Comparison of ENCODE assay signal across 8 cellular contexts in genomic region chr2:131801745-131802350, GRCh38.
DNase-seq lines count a peak whose midpoint lies in the region; ATAC-seq and TF ChIP-seq lines count a peak whose summit lies in the region.
"Not testable (repeated sequence)": the region's sequence is repeated elsewhere in the genome, so short reads cannot be mapped to it uniquely, and the experiment has no call there.

No MANE protein-coding gene starts in this region.

- H3K36me3 ChIP-seq in GM06990 (ENCODE audit: control insufficient read depth, insufficient read depth, low read length); HAP-1 (replicated peaks); heart left ventricle; thymus (ENCODE audit: control insufficient read depth, insufficient read depth): not testable (repeated sequence)

- 0 to 8% (median 2%) methylated on average over 7 to 41 of the region's 41 CpGs for WGBS in heart left ventricle, 4 donors
- WGBS in thymus, result 2% methylated on average over 40 of the region's 41 CpGs

- in situ Hi-C loops in HAP-1 (cut with MboI; ENCODE audit: low sequenced_read_pairs), result not testable (repeated sequence)

- DNase-seq in GM06990 (ENCODE audit: extremely low read depth, insufficient read length) (peak; percentile 81), HAP-1 (ENCODE audit: low spot score in 2 of 2) (peak; percentile 39 to 78), LHCN-M2 (ENCODE audit: low read depth) (peak; percentile 42), T-helper 17 cell (peak; percentile 68 to 79 (median 70)), amniotic epithelial cell (ENCODE audit: low read depth) (peak; percentile 37), heart left ventricle (peak; percentile 50 to 79 (median 56)), posterior vena cava (ENCODE audit: low spot score) (peak; percentile 85)

- not testable (repeated sequence) for H3K27ac ChIP-seq in heart left ventricle; thymus (ENCODE audit: low read depth)

- H3K4me1 ChIP-seq in HAP-1; thymus (ENCODE audit: control insufficient read depth, insufficient read depth, low read length): not testable (repeated sequence)
- H3K4me1 ChIP-seq in heart left ventricle, result peaks cover 0 to 14% (median 2%) of the 10 kb centered on the region in 12 donors

- not testable (repeated sequence) for H3K27me3 ChIP-seq in GM06990 (replicated peaks; ENCODE audit: control insufficient read depth, insufficient read depth, low read length); HAP-1 (ENCODE audit: low read depth); heart left ventricle; thymus (ENCODE audit: control insufficient read depth, insufficient read depth)

- not testable (repeated sequence) for H3K9me3 ChIP-seq in HAP-1; T-helper 17 cell (ENCODE audit: control insufficient read depth, low read length, poor library complexity, severe bottlenecking); heart left ventricle; thymus (ENCODE audit: control insufficient read depth)

- H3K4me3 Mint-ChIP-seq in T-helper 17 cell, result peak overlapping the region; percentile 77

- H3K4me3 ChIP-seq in GM06990 (replicated peaks; ENCODE audit: low read depth, low read length) (peak overlapping the region; percentile 44), HAP-1 (peak overlapping the region; percentile 38), heart left ventricle (peak overlapping the region in 10 of 12 donors; percentile 26 to 54 (median 38)), thymus (ENCODE audit: low read length) (peak overlapping the region; percentile 46)

- not testable (repeated sequence) for TF ChIP-seq POLR2A in heart left ventricle (IDR thresholded peaks at IDR 0.05)

- peaks cover 24% of the 10 kb centered on the region for H3K27me3 Mint-ChIP-seq in T-helper 17 cell

- H3K4me1 Mint-ChIP-seq in T-helper 17 cell, result not testable (repeated sequence)

- ATAC-seq in T-helper 17 cell (peak; percentile 93), heart left ventricle (peak in 3 of 4 donors; percentile 61 to 77 (median 64))

- TF ChIP-seq CTCF in GM06990 (IDR thresholded peaks at IDR 0.05; ENCODE audit: insufficient read depth, low read length, poor library complexity, severe bottlenecking) (peak; percentile 35), heart left ventricle (IDR thresholded peaks at IDR 0.05) (peak; percentile 35 to 81 (median 70))

- not testable (repeated sequence) for H3K27ac Mint-ChIP-seq in T-helper 17 cell

- H3K36me3 Mint-ChIP-seq in T-helper 17 cell (ENCODE audit: low read depth), result not testable (repeated sequence)

- intact Hi-C loops in heart left ventricle (cut with DNase I), result loop anchor here (2.0 to 10.0 kb wide), 7 partner anchors 127 to 650 kb away; no protein-coding TSS in a partner anchor
- intact Hi-C loops in posterior vena cava (cut with DNase I), result not testable (repeated sequence)
